1 cellular context compared by ENCODE assay signal in genomic region chr1:33036526-33037503, GRCh38.
A peak's percentile ranks its signal among the peaks of the same experiment; 100 is the strongest.
TF ChIP-seq lines count a peak whose summit lies in the region.

Gene AK2 (minus strand): TSS chr1:33036883. CDS start chr1:33036828, 55 bp downstream.

TF ChIP-seq in HepG2, 621 proteins besides CTCF, POLR2A, EP300 and RAD21 (continued from another document and continues in another):
- TF ChIP-seq ZNF607 (CRISPR knock-in tag; IDR thresholded peaks at IDR 0.05; ENCODE audit: borderline replicate concordance) (peak; percentile 84; the same call in 1 of the 2 replicates), SMAD9 (CRISPR knock-in tag; IDR thresholded peaks at IDR 0.05) (peak; percentile 22; the same call in 1 of the 2 replicates), TRIM24 (CRISPR knock-in tag; IDR thresholded peaks at IDR 0.05) (no peak), ZNF557 (CRISPR knock-in tag; IDR thresholded peaks at IDR 0.05) (0 out of 2 replicates have a peak, but pooled peaks have one; percentile 83), BORCS8-MEF2B (CRISPR knock-in tag; IDR thresholded peaks at IDR 0.05) (peak; percentile 98), ZNF276 (CRISPR knock-in tag; IDR thresholded peaks at IDR 0.05; ENCODE audit: low read depth) (peak; percentile 94), PBX3 (CRISPR knock-in tag; IDR thresholded peaks at IDR 0.05; ENCODE audit: borderline replicate concordance) (peak; percentile 100), RELA (CRISPR knock-in tag; IDR thresholded peaks at IDR 0.05) (no peak), ZUFSP (CRISPR knock-in tag; IDR thresholded peaks at IDR 0.05; ENCODE audit: borderline replicate concordance) (no peak), PCBP2 (optimal IDR thresholded peaks at IDR 0.05; ENCODE audit: low read depth, low read length, poor library complexity, severe bottlenecking) (no peak), ZNF549 (CRISPR knock-in tag; IDR thresholded peaks at IDR 0.05) (no peak), SNRNP70 (IDR thresholded peaks at IDR 0.05; ENCODE audit: low read depth, low read length) (no peak), AHR (CRISPR knock-in tag; IDR thresholded peaks at IDR 0.05) (0 out of 2 replicates have a peak, but pooled peaks have one; percentile 51), HCFC1 (IDR thresholded peaks at IDR 0.05; ENCODE audit: low read depth, low read length) (no peak), TEAD3 (CRISPR knock-in tag; optimal IDR thresholded peaks at IDR 0.05; ENCODE audit: borderline replicate concordance) (peak; percentile 51), ZNF260 (CRISPR knock-in tag; IDR thresholded peaks at IDR 0.05; ENCODE audit: borderline replicate concordance, low read depth) (no peak), ZNF724P (CRISPR knock-in tag; IDR thresholded peaks at IDR 0.05; ENCODE audit: borderline replicate concordance) (peak; percentile 59; the same call in 1 of the 2 replicates), AGO2 (optimal IDR thresholded peaks at IDR 0.05; ENCODE audit: low read depth, low read length) (no peak), PHF20 (CRISPR knock-in tag; IDR thresholded peaks at IDR 0.05) (peak; percentile 85), ZNF317 (CRISPR knock-in tag; IDR thresholded peaks at IDR 0.05) (peak; percentile 72; the same call in 1 of the 2 replicates), GTF3A (CRISPR knock-in tag; conservative IDR thresholded peaks at IDR 0.05) (no peak), MTERF4 (CRISPR knock-in tag; IDR thresholded peaks at IDR 0.05) (peak; percentile 81; the same call in 1 of the 2 replicates), POLR2G (IDR thresholded peaks at IDR 0.05; ENCODE audit: low read depth, low read length) (peak; percentile 75), ZNF501 (CRISPR knock-in tag; IDR thresholded peaks at IDR 0.05) (peak; percentile 89; the same call in 1 of the 2 replicates), GATAD2A (CRISPR knock-in tag; IDR thresholded peaks at IDR 0.05) (peak; percentile 62), ARNT (IDR thresholded peaks at IDR 0.05) (no peak), ZNF12 (CRISPR knock-in tag; IDR thresholded peaks at IDR 0.05) (peak; percentile 62; the same call in 1 of the 2 replicates), E2F5 (CRISPR knock-in tag; conservative IDR thresholded peaks at IDR 0.05) (peak; percentile 85), PRPF4 (IDR thresholded peaks at IDR 0.05; ENCODE audit: low read depth, low read length, poor library complexity, severe bottlenecking) (no peak), ZNF496 (CRISPR knock-in tag; IDR thresholded peaks at IDR 0.05; ENCODE audit: insufficient replicate concordance) (no peak), NFRKB (IDR thresholded peaks at IDR 0.05) (no peak), MXD1 (CRISPR knock-in tag; IDR thresholded peaks at IDR 0.05) (peak; percentile 97), MLXIP (CRISPR knock-in tag; IDR thresholded peaks at IDR 0.05; ENCODE audit: borderline replicate concordance) (peak; percentile 64), IKZF1 (IDR thresholded peaks at IDR 0.05) (no peak), ZSCAN20 (CRISPR knock-in tag; IDR thresholded peaks at IDR 0.05; ENCODE audit: borderline replicate concordance) (no peak), NBN (conservative IDR thresholded peaks at IDR 0.05) (no peak), ERF (CRISPR knock-in tag; IDR thresholded peaks at IDR 0.05) (peak; percentile 94), KDM5A (IDR thresholded peaks at IDR 0.05; ENCODE audit: borderline replicate concordance, low read length) (0 out of 2 replicates have a peak, but pooled peaks have one; percentile 17), BRCA1 (CRISPR knock-in tag; IDR thresholded peaks at IDR 0.05) (peak; percentile 86), TRAFD1 (CRISPR knock-in tag; IDR thresholded peaks at IDR 0.05; ENCODE audit: borderline replicate concordance) (no peak), ONECUT2 (CRISPR knock-in tag; IDR thresholded peaks at IDR 0.05) (no peak; the same call in 1 of the 2 replicates), LBX2 (CRISPR knock-in tag; IDR thresholded peaks at IDR 0.05; ENCODE audit: borderline replicate concordance) (peak; percentile 94; the same call in 1 of the 2 replicates), CCDC6 (CRISPR knock-in tag; IDR thresholded peaks at IDR 0.05) (peak; percentile 79), ZMYM3 (CRISPR knock-in tag; IDR thresholded peaks at IDR 0.05) (peak; percentile 78), TARDBP (CRISPR knock-in tag; IDR thresholded peaks at IDR 0.05) (peak; percentile 90; the same call in 1 of the 2 replicates), ZBTB43 (CRISPR knock-in tag; conservative IDR thresholded peaks at IDR 0.05) (peak; percentile 74), RBM22 (optimal IDR thresholded peaks at IDR 0.05; ENCODE audit: low read length) (no peak), TP53 (CRISPR knock-in tag; conservative IDR thresholded peaks at IDR 0.05) (peak; percentile 75; the same call in 1 of the 2 replicates), NR2F6 (IDR thresholded peaks at IDR 0.05) (peak; percentile 62; the same call in 1 of the 2 replicates), NR2F6 (CRISPR knock-in tag; IDR thresholded peaks at IDR 0.05) (peak; percentile 76; the same call in 1 of the 2 replicates)
